In genomic region chr15:72783563-72784232, GRCh38 we compare ENCODE assay signal across 8 cellular contexts. TPM values are rescaled to one million over a fixed set of nuclear protein-coding genes. Genes with fewer than 3 reads are reported as not detected.
DNase-seq lines count a peak whose midpoint lies in the region; ATAC-seq and TF ChIP-seq lines count a peak whose summit lies in the region.

Gene ADPGK, minus strand, starts transcription at chr15:72783758. Its CDS starts 67 bp downstream, at chr15:72783691.

- peaks cover 16% of the 10 kb centered on the region; the same call in 1 of the 2 replicates for H3K79me2 ChIP-seq in H9 (ENCODE audit: insufficient read depth, low read length)

- H3K4me2 ChIP-seq in H9 (ENCODE audit: insufficient read depth, insufficient read length, low read length): peak within 1 kb of the TSS; percentile 90

- H3K9ac ChIP-seq in ES-I3 (ENCODE audit: low read depth, low read length) (peak within 1 kb of the TSS; percentile 62), H9 (ENCODE audit: extremely low read depth, insufficient read length, low read length) (peak within 1 kb of the TSS; percentile 57)

- H3K23me2 ChIP-seq in H9 (ENCODE audit: insufficient read length, low read depth, low read length, poor library complexity, severe bottlenecking): peaks cover 3% of the 10 kb centered on the region

- ATAC-seq in stimulated activated naive CD8-positive, alpha-beta T cell treated with anti-CD3 and anti-CD28 coated beads, Interleukin-15, Interleukin-2, amounts not matched to agents 100 U/mL and 50 U/mL, for 24 hours: peak; percentile 87

- WGBS in H9 (ENCODE audit: extremely low coverage, insufficient read length, low lambda C conversion rate): no CpG with 5 or more reads among the region's 64 CpGs

- H3K27me3 ChIP-seq in H9 (ENCODE audit: insufficient read depth, low read length): no peaks in the 10 kb centered on the region
- no peaks in the 10 kb centered on the region for H3K27me3 ChIP-seq in MG63

- H4K8ac ChIP-seq in H9 (replicated peaks; ENCODE audit: insufficient read length, low read depth, low read length): no peak within 1 kb of the TSS

- no peaks in the 10 kb centered on the region for H3K9me3 Mint-ChIP-seq in H9
- H3K9me3 Mint-ChIP-seq in nephron: no peaks in the 10 kb centered on the region

- H3K27ac Mint-ChIP-seq in H9 (peak within 1 kb of the TSS; percentile 89 to 97 (median 94)), nephron (peak within 1 kb of the TSS; percentile 98 to 99 (median 99))

- H3K27ac ChIP-seq in H9 (ENCODE audit: insufficient read length, low read depth, low read length): no peak within 1 kb of the TSS

- H4K91ac ChIP-seq in H9 (ENCODE audit: insufficient read length, low read depth, low read length): no peak within 1 kb of the TSS

- peaks cover 2 to 7% (median 6%) of the 10 kb centered on the region in 3 experiments; a peak in 4 of 7 replicates for H3K36me3 Mint-ChIP-seq in H9 (ENCODE audit: insufficient read depth in 1 of 3, low read depth in 3 of 3)
- peaks cover 7% of the 10 kb centered on the region for H3K36me3 Mint-ChIP-seq in nephron (ENCODE audit: low read depth)

- H3K14ac ChIP-seq in H9 (ENCODE audit: insufficient read depth, low read length): peak within 1 kb of the TSS; percentile 86

- no peak within 1 kb of the TSS for H3T11ph ChIP-seq in H9 (ENCODE audit: low read length)

- no peaks in the 10 kb centered on the region for H4K20me1 ChIP-seq in H9 (ENCODE audit: control insufficient read depth, insufficient read depth, insufficient read length)

- peak within 1 kb of the TSS; percentile 63 for H3K18ac ChIP-seq in H9 (ENCODE audit: insufficient read length, low read depth, low read length)

- DNase-seq in H9 (peak; percentile 88), MG63 (peak; percentile 91), SHP77 (lab: John Stamatoyannopoulos, UW) (peak; percentile 80 to 81), fibroblast of pulmonary artery (ENCODE audit: low read depth) (peak; percentile 92)
- peak; percentile 96 for DNase-seq in activated effector memory CD4-positive, alpha-beta T cell treated with Interleukin-2 at 50 U/mL for 16 hours
- DNase-seq in stimulated activated naive CD8-positive, alpha-beta T cell treated with anti-CD3 and anti-CD28 coated beads, Interleukin-15, Interleukin-2, amounts not matched to agents 100 U/mL and 50 U/mL, for 24 hours: peak; percentile 96

- H2BK5ac ChIP-seq in H9 (ENCODE audit: insufficient read length, low read length): no peak within 1 kb of the TSS

- H3K4me1 Mint-ChIP-seq in H9 (peaks cover 20 to 25% of the 10 kb centered on the region in 2 experiments), nephron (peaks cover 30% of the 10 kb centered on the region)

- H3K9me3 ChIP-seq in ES-I3 (ENCODE audit: control insufficient read depth, insufficient read depth, low read length) (no peaks in the 10 kb centered on the region), H9 (ENCODE audit: control insufficient read depth, low read depth, low read length) (no peaks in the 10 kb centered on the region), MG63 (no peaks in the 10 kb centered on the region)

- H3K4me3 Mint-ChIP-seq in H9 (peak within 1 kb of the TSS; percentile 87 to 89), nephron (peak within 1 kb of the TSS; percentile 87 to 97 (median 95))

- no peak for TF ChIP-seq CTCF in H9 (conservative IDR thresholded peaks at IDR 0.05)
- TF ChIP-seq CTCF in fibroblast of pulmonary artery (IDR thresholded peaks at IDR 0.05; ENCODE audit: low read length, missing control alignments): no peak
- no peak for TF ChIP-seq CTCF in nephron (IDR thresholded peaks at IDR 0.05; ENCODE audit: unreplicated experiment in 3 of 3)

- no peak within 1 kb of the TSS for H2AK5ac ChIP-seq in H9 (ENCODE audit: insufficient read length, low read length)

- H3K4me3 ChIP-seq in MG63 (peak within 1 kb of the TSS; percentile 95), fibroblast of pulmonary artery (replicated peaks; ENCODE audit: low read depth, low read length) (peak within 1 kb of the TSS; percentile 69)

- H4K5ac ChIP-seq in H9 (ENCODE audit: insufficient read length, low read depth, low read length): no peak within 1 kb of the TSS

- no peak within 1 kb of the TSS for H3K4ac ChIP-seq in H9 (ENCODE audit: low read depth, low read length)

- H3K36me3 ChIP-seq in ES-I3 (ENCODE audit: insufficient read depth, low read length) (no peaks in the 10 kb centered on the region), MG63 (peaks cover 21% of the 10 kb centered on the region)

- no peak within 1 kb of the TSS for H2BK20ac ChIP-seq in H9 (ENCODE audit: low read depth, low read length, poor library complexity, severe bottlenecking)

- H2BK120ac ChIP-seq in H9 (ENCODE audit: low read depth, low read length, poor library complexity, severe bottlenecking): no peak within 1 kb of the TSS

- no peak within 1 kb of the TSS for H2BK12ac ChIP-seq in H9 (ENCODE audit: insufficient read length, low read depth, low read length)

- no peak within 1 kb of the TSS for H3K56ac ChIP-seq in H9 (ENCODE audit: insufficient read length, low read depth, low read length)

- peaks cover 4% of the 10 kb centered on the region for H3K79me1 ChIP-seq in H9 (ENCODE audit: insufficient read depth, low read depth, low read length, poor library complexity, severe bottlenecking)

- peak within 1 kb of the TSS; percentile 53 for H2AFZ ChIP-seq in H9 (ENCODE audit: low read length)

- H3K4me1 ChIP-seq in ES-I3 (ENCODE audit: insufficient read depth, low read length): peaks cover 9% of the 10 kb centered on the region
- H3K4me1 ChIP-seq in H9 (ENCODE audit: insufficient read depth, low read length): peaks cover 9% of the 10 kb centered on the region; the same call in 1 of the 2 replicates

- H3K23ac ChIP-seq in H9 (ENCODE audit: insufficient read length, low read depth, low read length): no peak within 1 kb of the TSS

- H2BK15ac ChIP-seq in H9 (ENCODE audit: low read depth, low read length): no peak within 1 kb of the TSS

- peaks cover 1% of the 10 kb centered on the region; the same call in 1 of the 2 replicates for H3K27me3 Mint-ChIP-seq in H9 (ENCODE audit: low read depth)
- H3K27me3 Mint-ChIP-seq in nephron (ENCODE audit: low read depth): no peaks in the 10 kb centered on the region

RNA-seq across cellular contexts. Expression of gene ADPGK, which starts in this region (rescaled TPM):
- total RNA-seq in H9 (2021): 48.5 and 54.8 TPM in 2 replicates
- total RNA-seq in MG63 (2014; rRNA removed; shearing (Covaris generic); ENCODE audit: low replicate concordance): 69.4 and 78.8 TPM in 2 replicates
